Comparison of ENCODE assay signal across 8 cellular contexts in the genomic region with DNA sequence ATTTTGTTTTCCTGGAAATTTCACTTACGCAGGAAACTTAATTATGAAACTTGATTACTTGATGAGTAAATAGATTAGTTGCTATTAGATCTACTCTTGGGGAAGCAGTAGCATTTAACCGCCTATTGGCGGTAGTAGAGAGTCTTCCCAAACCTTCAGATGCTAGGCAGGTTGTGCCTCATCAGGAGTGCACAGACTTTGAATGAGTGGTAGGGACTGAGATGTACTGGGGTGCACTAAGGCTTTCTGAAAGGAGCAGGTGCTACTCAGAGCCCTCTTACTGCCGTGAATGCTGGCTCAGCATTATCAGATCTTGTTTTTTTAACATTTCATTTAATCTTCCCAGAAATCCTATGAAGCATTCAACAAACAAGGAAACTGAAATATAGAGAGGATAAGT. TPM values are rescaled to one million over a fixed set of nuclear protein-coding genes. Genes with fewer than 3 reads are reported as not detected.
DNase-seq lines count a peak whose midpoint lies in the region; ATAC-seq and TF ChIP-seq lines count a peak whose summit lies in the region.

No MANE protein-coding gene starts in this region.

- H3K27me3 Mint-ChIP-seq in natural killer cell (ENCODE audit: low read depth in 2 of 2): no peaks in the 10 kb centered on the region

- H3K27me3 ChIP-seq in mammary epithelial cell (ENCODE audit: insufficient read depth, low read length): no peaks in the 10 kb centered on the region

- WGBS in mammary epithelial cell (ENCODE audit: low coverage, missing lambda C conversion rate): 69% methylated on average over 4 of the region's 4 CpGs

- no peak overlapping the region for H3K27ac ChIP-seq in mammary epithelial cell (ENCODE audit: insufficient read depth, low read depth, low read length)

- no peak overlapping the region for H3K4me3 ChIP-seq in AG09309 (ENCODE audit: control insufficient read depth, low read depth, low read length)
- no peak overlapping the region for H3K4me3 ChIP-seq in GM12864 (ENCODE audit: low read depth, low read length)
- no peak overlapping the region for H3K4me3 ChIP-seq in mammary epithelial cell (replicated peaks in 1 of 3; ENCODE audit: insufficient read depth in 1 of 3, low read depth in 2 of 3, low read length in 3 of 3)

- peak; percentile 70 for TF ChIP-seq CTCF in AG09309 (IDR thresholded peaks at IDR 0.05; ENCODE audit: control insufficient read depth, insufficient read depth, low read depth, low read length, missing control alignments)
- TF ChIP-seq CTCF in GM12864 (IDR thresholded peaks at IDR 0.05; ENCODE audit: low read depth, low read length, missing control alignments): peak; percentile 76
- peak; percentile 71 to 82 for TF ChIP-seq CTCF in mammary epithelial cell (conservative IDR thresholded peaks at IDR 0.05 in 1 of 2, IDR thresholded peaks at IDR 0.05 in 1 of 2; ENCODE audit: extremely low read depth in 1 of 2, insufficient read depth in 1 of 2, low read depth in 1 of 2, low read length in 2 of 2)
- peak; percentile 70 for TF ChIP-seq CTCF in natural killer cell (IDR thresholded peaks at IDR 0.05)

- H3K4me2 ChIP-seq in mammary epithelial cell (ENCODE audit: insufficient read depth, low read depth, low read length): no peak overlapping the region

- H2AFZ ChIP-seq in mammary epithelial cell (ENCODE audit: low read depth, low read length): no peak overlapping the region

- dilution Hi-C loops in mammary epithelial cell (cut with HindIII; ENCODE audit: low sequenced_read_pairs): no loop called here

- peak; percentile 79 to 96 (median 93) for ATAC-seq in natural killer cell
- no peak for ATAC-seq in GM21390 (IDR thresholded peaks at IDR 0.05; ENCODE audit: unreplicated experiment)

- DNase-seq in AG09309 (ENCODE audit: low read depth) (no peak), GM12864 (ENCODE audit: low read depth) (no peak), NCI-H460 (ENCODE audit: extremely low read depth, low read depth) (peak; percentile 42), mammary epithelial cell (peak; percentile 18), natural killer cell (no peak), globus pallidus (ENCODE audit: low spot score) (no peak), activated gamma-delta T cell (lab: John Stamatoyannopoulos, UW) (no peak)

- no peaks in the 10 kb centered on the region for H3K36me3 Mint-ChIP-seq in natural killer cell

- CTCF ChIA-PET in mammary epithelial cell (lab: Charles Lee; ENCODE audit: low non-redundant PET): no interaction called here

- BruUV-seq in mammary epithelial cell (replicated peaks; lab: Mats Ljungman, UMichigan): no TSS peak

- no peak overlapping the region for H3K4me3 Mint-ChIP-seq in natural killer cell

- intact Hi-C loops in mammary epithelial cell (cut with micrococcal nuclease) (loop anchor here (5.0 kb wide), 1 partner anchor 43 kb away; a partner anchor contains a TSS), natural killer cell (cut with micrococcal nuclease) (loop anchor here (5.0 kb wide), 1 partner anchor 43 kb away; a partner anchor contains a TSS)

- no peaks in the 10 kb centered on the region for H3K9me3 ChIP-seq in mammary epithelial cell (replicated peaks; ENCODE audit: insufficient read depth, low read length)

- H3K4me1 ChIP-seq in mammary epithelial cell (ENCODE audit: insufficient read depth, low read length): no peaks in the 10 kb centered on the region

- peak overlapping the region; percentile 16 to 29 for H3K27ac Mint-ChIP-seq in natural killer cell

- no peaks in the 10 kb centered on the region for H3K9me3 Mint-ChIP-seq in natural killer cell

- no peak overlapping the region for H3K9ac ChIP-seq in mammary epithelial cell (ENCODE audit: insufficient read depth, low read length)

- no peaks in the 10 kb centered on the region for H4K20me1 ChIP-seq in mammary epithelial cell (ENCODE audit: insufficient read depth, low read length)

- peaks cover 53% of the 10 kb centered on the region for H3K79me2 ChIP-seq in mammary epithelial cell (ENCODE audit: insufficient read depth, low read length)

- in situ Hi-C loops in mammary epithelial cell (cut with MboI; ENCODE audit: low sequenced_read_pairs in 2 of 2): no loop called here

- peaks cover 26% of the 10 kb centered on the region for H3K36me3 ChIP-seq in mammary epithelial cell (ENCODE audit: insufficient read depth, low read length)

- peaks cover 0 to 5% of the 10 kb centered on the region in 2 donors for H3K4me1 Mint-ChIP-seq in natural killer cell

RNA-seq across cellular contexts. Expression of a gene that starts 7.7 kb away (rescaled TPM):
- 32.8 and 35.6 TPM in 2 replicates for total RNA-seq in NCI-H460 (2014; rRNA removed; shearing (Covaris generic))
- polyA plus RNA-seq in NCI-H460 (2014; cell fraction: nucleus; rRNA removed): 21.4 and 27.4 TPM in 2 replicates
- total RNA-seq in mammary epithelial cell (10 to 100 TPM; 19.5 to 32.9 TPM), natural killer cell (10 to 100 TPM; 16.5 to 22.8 (median 20.5) TPM)
- polyA plus RNA-seq in mammary epithelial cell: 13.2 TPM
- polyA minus RNA-seq in mammary epithelial cell: 32.4 TPM

RNA-seq across cellular contexts. Expression of a gene that starts 7.8 kb away (rescaled TPM):
- 88.1 and 91.3 TPM in 2 replicates for total RNA-seq in NCI-H460 (2014; rRNA removed; shearing (Covaris generic))
- polyA plus RNA-seq in NCI-H460 (2014; cell fraction: nucleus; rRNA removed): 47.6 and 63.0 TPM in 2 replicates
- total RNA-seq in mammary epithelial cell (10 to 100 TPM; 27.8 to 41.6 TPM), natural killer cell (10 to 100 TPM; 21.3 to 25.8 (median 24.2) TPM)
- polyA plus RNA-seq in mammary epithelial cell: 42.7 TPM
- polyA minus RNA-seq in mammary epithelial cell: 24.9 TPM

RNA-seq across cellular contexts. Expression of a gene that starts 15.6 kb away (rescaled TPM):
- total RNA-seq in NCI-H460 (2014; rRNA removed; shearing (Covaris generic)): 126 and 146 TPM in 2 replicates
- 243 and 294 TPM in 2 replicates for polyA plus RNA-seq in NCI-H460 (2014; cell fraction: nucleus; rRNA removed)
- total RNA-seq in mammary epithelial cell: 100 to 1,000 TPM in 1 of 2 donors, 10 to 100 TPM in 1; 84.7 to 205 TPM
- polyA plus RNA-seq in mammary epithelial cell: 143 TPM
- 72.0 TPM for polyA minus RNA-seq in mammary epithelial cell
- total RNA-seq in natural killer cell: 100 to 1,000 TPM; 175 to 191 (median 179) TPM

RNA-seq across cellular contexts. Expression of a gene that starts 16.1 kb away (rescaled TPM):
- 847 and 1,113 TPM in 2 replicates for total RNA-seq in NCI-H460 (2014; rRNA removed; shearing (Covaris generic))
- 904 and 1,666 TPM in 2 replicates for polyA plus RNA-seq in NCI-H460 (2014; cell fraction: nucleus; rRNA removed)
- total RNA-seq in mammary epithelial cell: 100 to 1,000 TPM; 306 to 422 TPM
- polyA plus RNA-seq in mammary epithelial cell: 907 TPM
- polyA minus RNA-seq in mammary epithelial cell: 152 TPM
- 100 to 1,000 TPM; 152 to 189 (median 163) TPM for total RNA-seq in natural killer cell

RNA-seq across cellular contexts. Expression of a gene that starts 41.9 kb away (rescaled TPM):
- 205 and 250 TPM in 2 replicates for total RNA-seq in NCI-H460 (2014; rRNA removed; shearing (Covaris generic))
- 167 and 306 TPM in 2 replicates for polyA plus RNA-seq in NCI-H460 (2014; cell fraction: nucleus; rRNA removed)
- total RNA-seq in mammary epithelial cell (100 to 1,000 TPM; 210 to 390 TPM), natural killer cell (100 to 1,000 TPM in 1 of 3 donors, 10 to 100 TPM in 2; 69.7 to 110 (median 77.2) TPM)
- 723 TPM for polyA plus RNA-seq in mammary epithelial cell
- polyA minus RNA-seq in mammary epithelial cell: 177 TPM

Comparison
In these comparisons a context has a peak if more than half of its experiments do, and no peak if none do; other contexts are left out.
1. DNase-seq: peak in NCI-H460 (single experiment) and mammary epithelial cell (single experiment); none in AG09309 (single experiment), GM12864 (single experiment), natural killer cell (single experiment), globus pallidus (single experiment) and activated gamma-delta T cell (single experiment).
2. Peak in every context shown above with its lines, with median percentiles within 50 percentile points of each other: CTCF ChIP-seq.